In genomic region chr3:54374214-54374855, GRCh38 we compare ENCODE assay signal across 8 cellular contexts.
DNase-seq lines count a peak whose midpoint lies in the region; TF ChIP-seq lines count a peak whose summit lies in the region.

No MANE protein-coding gene starts in this region.

- H3K36me3 ChIP-seq in breast epithelium (no peaks in the 10 kb centered on the region), neural cell (ENCODE audit: insufficient read depth, low read length) (no peaks in the 10 kb centered on the region)
- H3K36me3 ChIP-seq in effector memory CD4-positive, alpha-beta T cell (ENCODE audit: control insufficient read depth, insufficient read depth, low read length) = no peaks in the 10 kb centered on the region

- H2AFZ ChIP-seq in neural cell (ENCODE audit: low read depth, low read length) = no peak overlapping the region

- H3K4me2 ChIP-seq in neural cell (ENCODE audit: low read length) = no peak overlapping the region

- H3K9me2 ChIP-seq in neural cell (ENCODE audit: insufficient read depth, low read length) = no peaks in the 10 kb centered on the region

- no peak for TF ChIP-seq POLR2A in breast epithelium (IDR thresholded peaks at IDR 0.05)

- H3K27ac ChIP-seq in breast epithelium = no peak overlapping the region
- H3K27ac ChIP-seq in neural cell (ENCODE audit: low read length) = no peak overlapping the region
- no peak overlapping the region for H3K27ac ChIP-seq in effector memory CD4-positive, alpha-beta T cell (ENCODE audit: insufficient read depth, low read length, poor library complexity, severe bottlenecking)

- intact Hi-C loops in breast epithelium (cut with DNase I; ENCODE audit: low total_unique reads) = no loop called here

- peak; percentile 38 for TF ChIP-seq RAD21 in neural cell (conservative IDR thresholded peaks at IDR 0.05)

- H3K27me3 ChIP-seq in breast epithelium (no peaks in the 10 kb centered on the region), neural cell (ENCODE audit: insufficient read depth, low read depth, low read length) (no peaks in the 10 kb centered on the region)
- no peaks in the 10 kb centered on the region for H3K27me3 ChIP-seq in effector memory CD4-positive, alpha-beta T cell (replicated peaks; ENCODE audit: control insufficient read depth, insufficient read depth, low read length, poor library complexity, severe bottlenecking)

- H3K9me3 ChIP-seq in breast epithelium = no peaks in the 10 kb centered on the region
- no peaks in the 10 kb centered on the region for H3K9me3 ChIP-seq in neural cell (ENCODE audit: low read length)
- H3K9me3 ChIP-seq in effector memory CD4-positive, alpha-beta T cell (ENCODE audit: control insufficient read depth, low read length) = no peaks in the 10 kb centered on the region

- DNase-seq in ELF-1 (ENCODE audit: low read depth, low spot score) (peak; percentile 33), HT-29 (ENCODE audit: low spot score) (peak; percentile 21), breast epithelium (ENCODE audit: low spot score in 2 of 2) (no peak), NCI-H1436 (lab: John Stamatoyannopoulos, UW) (no peak), NCI-H2196 treated with DMSO at 0.1 percent for 48 hours (lab: John Stamatoyannopoulos, UW; ENCODE audit: unreplicated experiment) (no peak), NCI-H1930 (lab: John Stamatoyannopoulos, UW) (no peak)
- no peak for DNase-seq in effector memory CD4-positive, alpha-beta T cell

- no peak for TF ChIP-seq EP300 in neural cell (conservative IDR thresholded peaks at IDR 0.05; ENCODE audit: poor library complexity, severe bottlenecking)

- peak in 2 of 3 donors; percentile 40 to 42 for TF ChIP-seq CTCF in breast epithelium (IDR thresholded peaks at IDR 0.05)
- peak; percentile 40 for TF ChIP-seq CTCF in neural cell (IDR thresholded peaks at IDR 0.05; ENCODE audit: poor library complexity, severe bottlenecking)

- no peak overlapping the region for H3K4me3 ChIP-seq in breast epithelium
- no peak overlapping the region for H3K4me3 ChIP-seq in neural cell (ENCODE audit: low read length)
- no peak overlapping the region for H3K4me3 ChIP-seq in effector memory CD4-positive, alpha-beta T cell (ENCODE audit: insufficient read depth, low read depth, low read length, poor library complexity, severe bottlenecking)

- no peaks in the 10 kb centered on the region for H3F3A ChIP-seq in neural cell (ENCODE audit: insufficient read depth, low read length, poor library complexity, severe bottlenecking)

- H3K9ac ChIP-seq in neural cell (ENCODE audit: low read length) = no peak overlapping the region

- no peaks in the 10 kb centered on the region for H3K79me2 ChIP-seq in neural cell (replicated peaks; ENCODE audit: insufficient read depth, low read length)

- H4K20me1 ChIP-seq in neural cell (ENCODE audit: insufficient read depth) = no peaks in the 10 kb centered on the region

- no peaks in the 10 kb centered on the region for H3K4me1 ChIP-seq in breast epithelium
- no peaks in the 10 kb centered on the region for H3K4me1 ChIP-seq in effector memory CD4-positive, alpha-beta T cell (ENCODE audit: control insufficient read depth, insufficient read depth, low read length, poor library complexity, severe bottlenecking)

TF ChIP-seq in neural cell, 6 proteins besides CTCF, POLR2A, EP300 and RAD21:
- TF ChIP-seq REST (IDR thresholded peaks at IDR 0.05; ENCODE audit: borderline replicate concordance) = no peak
- no peak for TF ChIP-seq TAF1 (IDR thresholded peaks at IDR 0.05; ENCODE audit: low read depth)
- peak; percentile 29 for TF ChIP-seq SMC3 (conservative IDR thresholded peaks at IDR 0.05; ENCODE audit: poor library complexity)

Comparison
In these comparisons a context has a peak if more than half of its experiments do, and no peak if none do; other contexts are left out.
1. DNase-seq: peak in ELF-1 (single experiment) and HT-29 (single experiment); none in breast epithelium (0 of 2), NCI-H1436 (single experiment), NCI-H2196 treated with DMSO at 0.1 percent for 48 hours (single experiment), NCI-H1930 (0 of 2) and effector memory CD4-positive, alpha-beta T cell (0 of 3).